8 cellular contexts compared by ENCODE assay signal in genomic region chr5:177022386-177023246, GRCh38. TPM values are rescaled to one million over a fixed set of nuclear protein-coding genes. Genes with fewer than 3 reads are reported as not detected.
DNase-seq lines count a peak whose midpoint lies in the region; ATAC-seq and TF ChIP-seq lines count a peak whose summit lies in the region.

Gene ZNF346, plus strand, starts transcription at chr5:177022696. Its CDS starts 43 bp downstream, at chr5:177022739.

- TF ChIP-seq CTCF in epithelial cell of proximal tubule (conservative IDR thresholded peaks at IDR 0.05; ENCODE audit: low read depth, low read length): peak; percentile 46

- peak; percentile 86 for ATAC-seq in GM21529 (IDR thresholded peaks at IDR 0.05; ENCODE audit: unreplicated experiment)

- H3K4me3 ChIP-seq in Jurkat, Clone E6-1 (ENCODE audit: low read length): peak within 1 kb of the TSS; percentile 93
- peak within 1 kb of the TSS; percentile 97 for H3K4me3 ChIP-seq in epithelial cell of proximal tubule (ENCODE audit: low read depth, low read length)

- DNase-seq in DMS114 treated with DMSO at 0.1 percent for 48 hours (lab: John Stamatoyannopoulos, UW; ENCODE audit: unreplicated experiment) (peak; percentile 90), OCI-M2 (lab: John Stamatoyannopoulos, UW; ENCODE audit: unreplicated experiment) (peak; percentile 60), activated T-cell treated with anti-CD3 and anti-CD28 coated beads for 4 hours (peak; percentile 87), epithelial cell of proximal tubule (ENCODE audit: low read depth) (peak; percentile 30), mucosa of gallbladder (ENCODE audit: low spot score) (peak; percentile 93)
- DNase-seq in Jurkat, Clone E6-1 (ENCODE audit: low read depth, low spot score): peak; percentile 92
- peak; percentile 85 for DNase-seq in stimulated activated CD8-positive, alpha-beta memory T cell treated with anti-CD3 and anti-CD28 coated beads, Interleukin-4, amount 100 ng/mL, for 24 hours (ENCODE audit: low read depth)

RNA-seq across cellular contexts. Expression of gene ZNF346, which starts in this region (rescaled TPM):
- 24.7 TPM for polyA plus RNA-seq in Jurkat, Clone E6-1 (2012; ENCODE audit: insufficient read depth, insufficient read length)
- total RNA-seq in epithelial cell of proximal tubule (8.8 and 14.4 TPM in 2 replicates), mucosa of gallbladder (18.3 TPM)

Comparison
In these comparisons a context has a peak if more than half of its experiments do, and no peak if none do; other contexts are left out.
1. Peak in every context shown above with its lines: DNase-seq, ATAC-seq and H3K4me3 ChIP-seq.
2. DNase-seq: peak in every context shown above with its lines; median percentile 93 in mucosa of gallbladder; 92 in Jurkat, Clone E6-1; 90 in DMS114 treated with DMSO at 0.1 percent for 48 hours; 87 in activated T-cell treated with anti-CD3 and anti-CD28 coated beads for 4 hours; 85 in stimulated activated CD8-positive, alpha-beta memory T cell treated with anti-CD3 and anti-CD28 coated beads, Interleukin-4, amount 100 ng/mL, for 24 hours; 60 in OCI-M2; 30 in epithelial cell of proximal tubule.